Comparison of ENCODE assay signal across 1 cellular context in the genomic region with DNA sequence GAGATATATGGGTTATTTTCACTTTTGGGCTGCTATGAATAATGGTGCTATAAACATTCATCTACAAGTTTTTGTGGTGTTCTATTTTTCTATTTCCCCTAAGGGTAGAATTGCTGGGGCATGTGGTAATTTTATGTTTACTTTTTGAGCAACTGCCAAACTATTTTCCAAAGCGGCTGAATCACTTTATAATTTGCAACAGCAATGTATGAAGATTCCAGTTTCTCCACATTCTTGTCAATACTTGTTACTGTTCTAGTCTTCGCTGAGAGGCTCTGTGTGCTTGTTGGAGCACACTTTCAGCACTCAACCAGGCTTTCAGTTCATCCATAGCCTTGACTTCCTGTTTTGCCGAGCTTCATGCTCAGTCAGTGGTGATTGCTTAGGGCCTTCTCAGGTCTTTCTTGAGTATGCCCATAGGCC.
TF ChIP-seq lines count a peak whose summit lies in the region.

No MANE protein-coding gene starts in this region.

TF ChIP-seq in SK-N-SH, 30 proteins besides CTCF, POLR2A, EP300 and RAD21 (continued from another document):
- TF ChIP-seq NRF1 (IDR thresholded peaks at IDR 0.05; ENCODE audit: low read depth, low read length) (no peak), FOXJ3 (CRISPR knock-in tag; IDR thresholded peaks at IDR 0.05) (no peak), ELF1 (IDR thresholded peaks at IDR 0.05) (peak; percentile 64; the same call in 1 of the 2 replicates), MXI1 (IDR thresholded peaks at IDR 0.05; ENCODE audit: low read depth, low read length) (no peak), EZH2phosphoT487 (IDR thresholded peaks at IDR 0.05; ENCODE audit: borderline replicate concordance, low read depth) (no peak), TCF12 (IDR thresholded peaks at IDR 0.05) (peak; percentile 71), SMC3 (IDR thresholded peaks at IDR 0.05; ENCODE audit: low read depth, low read length) (no peak), GABPA (IDR thresholded peaks at IDR 0.05; ENCODE audit: low read depth) (no peak; the same call in 1 of the 2 replicates), JUND (IDR thresholded peaks at IDR 0.05) (peak; percentile 67), CHD2 (IDR thresholded peaks at IDR 0.05; ENCODE audit: low read length, partially characterized antibody) (no peak), MEF2A (IDR thresholded peaks at IDR 0.05; ENCODE audit: borderline replicate concordance, low read depth) (no peak; the same call in 1 of the 2 replicates), RCOR1 (IDR thresholded peaks at IDR 0.05; ENCODE audit: low read length) (no peak), TAF1 (IDR thresholded peaks at IDR 0.05; ENCODE audit: borderline replicate concordance, low read depth, low read length) (no peak)
- TF ChIP-seq, protein P1, sequence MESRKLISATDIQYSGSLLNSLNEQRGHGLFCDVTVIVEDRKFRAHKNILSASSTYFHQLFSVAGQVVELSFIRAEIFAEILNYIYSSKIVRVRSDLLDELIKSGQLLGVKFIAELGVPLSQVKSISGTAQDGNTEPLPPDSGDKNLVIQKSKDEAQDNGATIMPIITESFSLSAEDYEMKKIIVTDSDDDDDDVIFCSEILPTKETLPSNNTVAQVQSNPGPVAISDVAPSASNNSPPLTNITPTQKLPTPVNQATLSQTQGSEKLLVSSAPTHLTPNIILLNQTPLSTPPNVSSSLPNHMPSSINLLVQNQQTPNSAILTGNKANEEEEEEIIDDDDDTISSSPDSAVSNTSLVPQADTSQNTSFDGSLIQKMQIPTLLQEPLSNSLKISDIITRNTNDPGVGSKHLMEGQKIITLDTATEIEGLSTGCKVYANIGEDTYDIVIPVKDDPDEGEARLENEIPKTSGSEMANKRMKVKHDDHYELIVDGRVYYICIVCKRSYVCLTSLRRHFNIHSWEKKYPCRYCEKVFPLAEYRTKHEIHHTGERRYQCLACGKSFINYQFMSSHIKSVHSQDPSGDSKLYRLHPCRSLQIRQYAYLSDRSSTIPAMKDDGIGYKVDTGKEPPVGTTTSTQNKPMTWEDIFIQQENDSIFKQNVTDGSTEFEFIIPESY (IDR thresholded peaks at IDR 0.05; ENCODE audit: borderline replicate concordance, low read depth), result no peak
- TF ChIP-seq, protein P2, sequence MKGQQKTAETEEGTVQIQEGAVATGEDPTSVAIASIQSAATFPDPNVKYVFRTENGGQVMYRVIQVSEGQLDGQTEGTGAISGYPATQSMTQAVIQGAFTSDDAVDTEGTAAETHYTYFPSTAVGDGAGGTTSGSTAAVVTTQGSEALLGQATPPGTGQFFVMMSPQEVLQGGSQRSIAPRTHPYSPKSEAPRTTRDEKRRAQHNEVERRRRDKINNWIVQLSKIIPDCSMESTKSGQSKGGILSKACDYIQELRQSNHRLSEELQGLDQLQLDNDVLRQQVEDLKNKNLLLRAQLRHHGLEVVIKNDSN (IDR thresholded peaks at IDR 0.05; ENCODE audit: borderline replicate concordance, low read depth), result no peak
- TF ChIP-seq, protein P3, sequence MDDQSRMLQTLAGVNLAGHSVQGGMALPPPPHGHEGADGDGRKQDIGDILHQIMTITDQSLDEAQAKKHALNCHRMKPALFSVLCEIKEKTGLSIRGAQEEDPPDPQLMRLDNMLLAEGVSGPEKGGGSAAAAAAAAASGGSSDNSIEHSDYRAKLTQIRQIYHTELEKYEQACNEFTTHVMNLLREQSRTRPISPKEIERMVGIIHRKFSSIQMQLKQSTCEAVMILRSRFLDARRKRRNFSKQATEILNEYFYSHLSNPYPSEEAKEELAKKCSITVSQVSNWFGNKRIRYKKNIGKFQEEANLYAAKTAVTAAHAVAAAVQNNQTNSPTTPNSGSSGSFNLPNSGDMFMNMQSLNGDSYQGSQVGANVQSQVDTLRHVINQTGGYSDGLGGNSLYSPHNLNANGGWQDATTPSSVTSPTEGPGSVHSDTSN (IDR thresholded peaks at IDR 0.05), result peak; percentile 80
